1 cellular context compared by ENCODE assay signal in genomic region chr1:40130892-40131291, GRCh38.
TF ChIP-seq lines count a peak whose summit lies in the region.

No MANE protein-coding gene starts in this region.

TF ChIP-seq in K562, 482 proteins besides CTCF, POLR2A, EP300 and RAD21 (continues in another document):
- TF ChIP-seq NKRF (IDR thresholded peaks at IDR 0.05; ENCODE audit: borderline replicate concordance) (no peak), TRIM24 (IDR thresholded peaks at IDR 0.05) (peak; percentile 53 to 62; a peak in 3 of 4 replicates), SIRT6 (IDR thresholded peaks at IDR 0.05; ENCODE audit: low read depth, low read length) (no peak), MAZ (CRISPR knock-in tag; conservative IDR thresholded peaks at IDR 0.05 in 1 of 2, IDR thresholded peaks at IDR 0.05 in 1 of 2) (0 out of 4 replicates have a peak, but pooled peaks of 1 of the 2 experiments have one; percentile 36), ARHGAP35 (IDR thresholded peaks at IDR 0.05; ENCODE audit: partially characterized antibody) (no peak), AFF1 (IDR thresholded peaks at IDR 0.05; ENCODE audit: low read depth in 1 of 2, partially characterized antibody in 2 of 2) (peak in 1 of 2 experiments; percentile 65), CBFA2T2 (conservative IDR thresholded peaks at IDR 0.05) (peak; percentile 46; the same call in 1 of the 2 replicates), ZNF140 (CRISPR knock-in tag; IDR thresholded peaks at IDR 0.05) (no peak), DPF2 (IDR thresholded peaks at IDR 0.05) (peak; percentile 56), MEIS2 (IDR thresholded peaks at IDR 0.05; ENCODE audit: partially characterized antibody) (peak; percentile 15), ZNF431 (CRISPR knock-in tag; IDR thresholded peaks at IDR 0.05) (no peak), HDAC3 (IDR thresholded peaks at IDR 0.05; ENCODE audit: borderline replicate concordance, partially characterized antibody) (peak; percentile 36), HLTF (IDR thresholded peaks at IDR 0.05) (no peak), HEY1 (CRISPR knock-in tag; IDR thresholded peaks at IDR 0.05; ENCODE audit: borderline replicate concordance) (0 out of 2 replicates have a peak, but pooled peaks have one; percentile 44), SMARCE1 (IDR thresholded peaks at IDR 0.05) (peak; percentile 52; the same call in 1 of the 2 replicates), SOX6 (IDR thresholded peaks at IDR 0.05) (peak; percentile 97), TCF15 (CRISPR knock-in tag; IDR thresholded peaks at IDR 0.05) (no peak), ZNF407 (IDR thresholded peaks at IDR 0.05; ENCODE audit: low read depth) (no peak), ELF2 (CRISPR knock-in tag; IDR thresholded peaks at IDR 0.05) (peak; percentile 64), KAT7 (CRISPR knock-in tag; IDR thresholded peaks at IDR 0.05; ENCODE audit: borderline replicate concordance) (no peak), TCF3 (CRISPR knock-in tag; IDR thresholded peaks at IDR 0.05) (peak; percentile 40; the same call in 1 of the 2 replicates), PHB2 (IDR thresholded peaks at IDR 0.05; ENCODE audit: low read depth) (no peak), CLOCK (CRISPR knock-in tag; IDR thresholded peaks at IDR 0.05; ENCODE audit: borderline replicate concordance) (0 out of 2 replicates have a peak, but pooled peaks have one; percentile 11), BMI1 (IDR thresholded peaks at IDR 0.05; ENCODE audit: low read length) (no peak), ZNF184 (CRISPR knock-in tag; IDR thresholded peaks at IDR 0.05) (no peak), E2F5 (CRISPR knock-in tag; IDR thresholded peaks at IDR 0.05) (no peak), TEAD2 (tag; IDR thresholded peaks at IDR 0.05) (0 out of 2 replicates have a peak, but pooled peaks have one; percentile 42), CCNT2 (IDR thresholded peaks at IDR 0.05; ENCODE audit: borderline replicate concordance, extremely low read depth, insufficient read length, low read depth, low read length) (peak; percentile 46), RBM22 (IDR thresholded peaks at IDR 0.05; ENCODE audit: low read depth, low read length, poor library complexity, severe bottlenecking) (no peak), TEAD4 (IDR thresholded peaks at IDR 0.05; ENCODE audit: low read length) (peak; percentile 85), TEAD4 (CRISPR knock-in tag; IDR thresholded peaks at IDR 0.05; ENCODE audit: borderline replicate concordance) (no peak), CREB3L1 (IDR thresholded peaks at IDR 0.05; ENCODE audit: borderline replicate concordance, low read depth) (no peak), FOXA1 (IDR thresholded peaks at IDR 0.05; ENCODE audit: borderline replicate concordance) (no peak), FOSL1 (tag; conservative IDR thresholded peaks at IDR 0.05) (peak; percentile 91), NCOA4 (IDR thresholded peaks at IDR 0.05; ENCODE audit: partially characterized antibody) (no peak), SMARCC2 (IDR thresholded peaks at IDR 0.05; ENCODE audit: low read depth) (no peak), ZNF12 (CRISPR knock-in tag; IDR thresholded peaks at IDR 0.05) (no peak), XRCC4 (IDR thresholded peaks at IDR 0.05; ENCODE audit: extremely low read depth, insufficient read depth, insufficient read length) (no peak), CREM (IDR thresholded peaks at IDR 0.05; ENCODE audit: low read depth) (0 out of 2 replicates have a peak, but pooled peaks have one; percentile 26), ZNF239 (CRISPR knock-in tag; IDR thresholded peaks at IDR 0.05) (peak; percentile 59; the same call in 1 of the 2 replicates), SMAD3 (CRISPR knock-in tag; conservative IDR thresholded peaks at IDR 0.05) (peak; percentile 72; the same call in 1 of the 2 replicates), ZNF639 (CRISPR knock-in tag; conservative IDR thresholded peaks at IDR 0.05 in 1 of 2, IDR thresholded peaks at IDR 0.05 in 1 of 2) (peak in 1 of 2 experiments; percentile 65; a peak in 1 of 4 replicates)
